In the genomic region with DNA sequence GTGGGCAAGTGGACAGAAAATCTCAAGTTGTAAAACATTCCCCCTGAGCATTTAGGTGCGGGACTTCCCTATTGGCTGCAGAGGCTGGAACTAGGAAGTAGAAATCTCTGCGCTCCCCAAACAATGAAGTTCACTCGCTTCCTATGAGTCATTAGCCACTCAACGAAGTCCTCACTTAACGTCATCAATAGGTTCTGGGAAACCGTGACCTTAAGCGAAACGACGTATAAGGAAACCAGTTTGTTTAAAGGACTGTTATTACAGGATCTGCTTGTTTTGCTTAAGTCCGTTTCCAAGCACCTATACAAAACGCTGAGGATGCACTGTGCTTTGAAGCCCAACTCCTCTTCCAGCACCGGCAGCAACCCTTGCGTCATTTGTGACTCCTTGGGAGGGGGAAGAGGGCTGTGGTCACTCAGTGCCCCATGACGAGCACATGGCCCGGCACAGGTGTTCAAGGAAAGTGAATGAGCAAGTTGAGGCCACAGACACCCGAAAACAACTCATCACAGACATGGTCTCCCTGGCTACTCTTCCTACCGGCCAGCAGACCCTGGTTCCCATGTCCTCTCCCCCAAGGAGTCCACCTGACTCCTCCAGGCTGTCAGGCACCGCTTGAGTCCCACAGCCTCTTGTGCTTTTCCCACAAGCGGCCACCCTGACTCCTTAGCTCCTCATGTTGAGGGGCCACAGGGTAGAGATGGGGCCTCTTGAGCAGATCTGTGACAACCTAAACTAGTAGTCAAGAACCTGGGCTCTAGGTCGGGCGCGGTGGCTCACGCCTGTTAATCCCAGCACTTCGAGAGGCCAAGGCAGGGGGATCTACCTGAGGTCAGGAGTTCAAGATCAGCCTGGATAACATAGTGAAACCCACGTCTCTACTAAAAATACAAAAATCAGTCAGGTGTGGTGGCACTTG, we compare ENCODE assay signal across 1 cellular context.
A peak's percentile ranks its signal among the peaks of the same experiment; 100 is the strongest.
TF ChIP-seq lines count a peak whose summit lies in the region.

No MANE protein-coding gene starts in this region.

TF ChIP-seq in WTC11, 78 proteins besides CTCF, POLR2A, EP300 and RAD21 (continued from another document):
- TF ChIP-seq, protein P1, sequence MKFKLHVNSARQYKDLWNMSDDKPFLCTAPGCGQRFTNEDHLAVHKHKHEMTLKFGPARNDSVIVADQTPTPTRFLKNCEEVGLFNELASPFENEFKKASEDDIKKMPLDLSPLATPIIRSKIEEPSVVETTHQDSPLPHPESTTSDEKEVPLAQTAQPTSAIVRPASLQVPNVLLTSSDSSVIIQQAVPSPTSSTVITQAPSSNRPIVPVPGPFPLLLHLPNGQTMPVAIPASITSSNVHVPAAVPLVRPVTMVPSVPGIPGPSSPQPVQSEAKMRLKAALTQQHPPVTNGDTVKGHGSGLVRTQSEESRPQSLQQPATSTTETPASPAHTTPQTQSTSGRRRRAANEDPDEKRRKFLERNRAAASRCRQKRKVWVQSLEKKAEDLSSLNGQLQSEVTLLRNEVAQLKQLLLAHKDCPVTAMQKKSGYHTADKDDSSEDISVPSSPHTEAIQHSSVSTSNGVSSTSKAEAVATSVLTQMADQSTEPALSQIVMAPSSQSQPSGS (CRISPR knock-in tag; IDR thresholded peaks at IDR 0.05; ENCODE audit: borderline replicate concordance, low read depth), result no peak
- no peak for TF ChIP-seq SP1 (CRISPR knock-in tag; conservative IDR thresholded peaks at IDR 0.05)
- TF ChIP-seq ZNF671 (CRISPR knock-in tag; IDR thresholded peaks at IDR 0.05), result peak; percentile 42
- TF ChIP-seq FOXK1 (CRISPR knock-in tag; IDR thresholded peaks at IDR 0.05), result no peak
- TF ChIP-seq, protein P2, sequence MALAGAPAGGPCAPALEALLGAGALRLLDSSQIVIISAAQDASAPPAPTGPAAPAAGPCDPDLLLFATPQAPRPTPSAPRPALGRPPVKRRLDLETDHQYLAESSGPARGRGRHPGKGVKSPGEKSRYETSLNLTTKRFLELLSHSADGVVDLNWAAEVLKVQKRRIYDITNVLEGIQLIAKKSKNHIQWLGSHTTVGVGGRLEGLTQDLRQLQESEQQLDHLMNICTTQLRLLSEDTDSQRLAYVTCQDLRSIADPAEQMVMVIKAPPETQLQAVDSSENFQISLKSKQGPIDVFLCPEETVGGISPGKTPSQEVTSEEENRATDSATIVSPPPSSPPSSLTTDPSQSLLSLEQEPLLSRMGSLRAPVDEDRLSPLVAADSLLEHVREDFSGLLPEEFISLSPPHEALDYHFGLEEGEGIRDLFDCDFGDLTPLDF (CRISPR knock-in tag; IDR thresholded peaks at IDR 0.05), result no peak
- TF ChIP-seq CREB1 (CRISPR knock-in tag; IDR thresholded peaks at IDR 0.05), result no peak
- no peak for TF ChIP-seq ZNF232 (CRISPR knock-in tag; IDR thresholded peaks at IDR 0.05)
- TF ChIP-seq JUN (CRISPR knock-in tag; IDR thresholded peaks at IDR 0.05), result no peak
- TF ChIP-seq FOXP1 (CRISPR knock-in tag; IDR thresholded peaks at IDR 0.05; ENCODE audit: borderline replicate concordance), result 0 out of 2 replicates have a peak, but pooled peaks have one; percentile 22
- TF ChIP-seq, protein P3, sequence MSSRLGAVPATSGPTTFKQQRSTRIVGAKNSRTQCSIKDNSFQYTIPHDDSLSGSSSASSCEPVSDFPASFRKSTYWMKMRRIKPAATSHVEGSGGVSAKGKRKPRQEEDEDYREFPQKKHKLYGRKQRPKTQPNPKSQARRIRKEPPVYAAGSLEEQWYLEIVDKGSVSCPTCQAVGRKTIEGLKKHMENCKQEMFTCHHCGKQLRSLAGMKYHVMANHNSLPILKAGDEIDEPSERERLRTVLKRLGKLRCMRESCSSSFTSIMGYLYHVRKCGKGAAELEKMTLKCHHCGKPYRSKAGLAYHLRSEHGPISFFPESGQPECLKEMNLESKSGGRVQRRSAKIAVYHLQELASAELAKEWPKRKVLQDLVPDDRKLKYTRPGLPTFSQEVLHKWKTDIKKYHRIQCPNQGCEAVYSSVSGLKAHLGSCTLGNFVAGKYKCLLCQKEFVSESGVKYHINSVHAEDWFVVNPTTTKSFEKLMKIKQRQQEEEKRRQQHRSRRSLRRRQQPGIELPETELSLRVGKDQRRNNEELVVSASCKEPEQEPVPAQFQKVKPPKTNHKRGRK (CRISPR knock-in tag; IDR thresholded peaks at IDR 0.05; ENCODE audit: borderline replicate concordance), result no peak
- TF ChIP-seq, protein P4, sequence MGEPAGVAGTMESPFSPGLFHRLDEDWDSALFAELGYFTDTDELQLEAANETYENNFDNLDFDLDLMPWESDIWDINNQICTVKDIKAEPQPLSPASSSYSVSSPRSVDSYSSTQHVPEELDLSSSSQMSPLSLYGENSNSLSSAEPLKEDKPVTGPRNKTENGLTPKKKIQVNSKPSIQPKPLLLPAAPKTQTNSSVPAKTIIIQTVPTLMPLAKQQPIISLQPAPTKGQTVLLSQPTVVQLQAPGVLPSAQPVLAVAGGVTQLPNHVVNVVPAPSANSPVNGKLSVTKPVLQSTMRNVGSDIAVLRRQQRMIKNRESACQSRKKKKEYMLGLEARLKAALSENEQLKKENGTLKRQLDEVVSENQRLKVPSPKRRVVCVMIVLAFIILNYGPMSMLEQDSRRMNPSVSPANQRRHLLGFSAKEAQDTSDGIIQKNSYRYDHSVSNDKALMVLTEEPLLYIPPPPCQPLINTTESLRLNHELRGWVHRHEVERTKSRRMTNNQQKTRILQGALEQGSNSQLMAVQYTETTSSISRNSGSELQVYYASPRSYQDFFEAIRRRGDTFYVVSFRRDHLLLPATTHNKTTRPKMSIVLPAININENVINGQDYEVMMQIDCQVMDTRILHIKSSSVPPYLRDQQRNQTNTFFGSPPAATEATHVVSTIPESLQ (CRISPR knock-in tag; IDR thresholded peaks at IDR 0.05), result no peak
- no peak for TF ChIP-seq OVOL2 (CRISPR knock-in tag; IDR thresholded peaks at IDR 0.05; ENCODE audit: borderline replicate concordance)
- no peak for TF ChIP-seq MYBL2 (CRISPR knock-in tag; IDR thresholded peaks at IDR 0.05)
- TF ChIP-seq NFATC4 (CRISPR knock-in tag; IDR thresholded peaks at IDR 0.05), result peak; percentile 5
- TF ChIP-seq, protein P5, sequence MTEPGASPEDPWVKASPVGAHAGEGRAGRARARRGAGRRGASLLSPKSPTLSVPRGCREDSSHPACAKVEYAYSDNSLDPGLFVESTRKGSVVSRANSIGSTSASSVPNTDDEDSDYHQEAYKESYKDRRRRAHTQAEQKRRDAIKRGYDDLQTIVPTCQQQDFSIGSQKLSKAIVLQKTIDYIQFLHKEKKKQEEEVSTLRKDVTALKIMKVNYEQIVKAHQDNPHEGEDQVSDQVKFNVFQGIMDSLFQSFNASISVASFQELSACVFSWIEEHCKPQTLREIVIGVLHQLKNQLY (CRISPR knock-in tag; IDR thresholded peaks at IDR 0.05), result no peak
- TF ChIP-seq ETV6 (CRISPR knock-in tag; IDR thresholded peaks at IDR 0.05), result no peak
- TF ChIP-seq TCF7 (CRISPR knock-in tag; IDR thresholded peaks at IDR 0.05; ENCODE audit: low read depth), result no peak
- TF ChIP-seq, protein P6, sequence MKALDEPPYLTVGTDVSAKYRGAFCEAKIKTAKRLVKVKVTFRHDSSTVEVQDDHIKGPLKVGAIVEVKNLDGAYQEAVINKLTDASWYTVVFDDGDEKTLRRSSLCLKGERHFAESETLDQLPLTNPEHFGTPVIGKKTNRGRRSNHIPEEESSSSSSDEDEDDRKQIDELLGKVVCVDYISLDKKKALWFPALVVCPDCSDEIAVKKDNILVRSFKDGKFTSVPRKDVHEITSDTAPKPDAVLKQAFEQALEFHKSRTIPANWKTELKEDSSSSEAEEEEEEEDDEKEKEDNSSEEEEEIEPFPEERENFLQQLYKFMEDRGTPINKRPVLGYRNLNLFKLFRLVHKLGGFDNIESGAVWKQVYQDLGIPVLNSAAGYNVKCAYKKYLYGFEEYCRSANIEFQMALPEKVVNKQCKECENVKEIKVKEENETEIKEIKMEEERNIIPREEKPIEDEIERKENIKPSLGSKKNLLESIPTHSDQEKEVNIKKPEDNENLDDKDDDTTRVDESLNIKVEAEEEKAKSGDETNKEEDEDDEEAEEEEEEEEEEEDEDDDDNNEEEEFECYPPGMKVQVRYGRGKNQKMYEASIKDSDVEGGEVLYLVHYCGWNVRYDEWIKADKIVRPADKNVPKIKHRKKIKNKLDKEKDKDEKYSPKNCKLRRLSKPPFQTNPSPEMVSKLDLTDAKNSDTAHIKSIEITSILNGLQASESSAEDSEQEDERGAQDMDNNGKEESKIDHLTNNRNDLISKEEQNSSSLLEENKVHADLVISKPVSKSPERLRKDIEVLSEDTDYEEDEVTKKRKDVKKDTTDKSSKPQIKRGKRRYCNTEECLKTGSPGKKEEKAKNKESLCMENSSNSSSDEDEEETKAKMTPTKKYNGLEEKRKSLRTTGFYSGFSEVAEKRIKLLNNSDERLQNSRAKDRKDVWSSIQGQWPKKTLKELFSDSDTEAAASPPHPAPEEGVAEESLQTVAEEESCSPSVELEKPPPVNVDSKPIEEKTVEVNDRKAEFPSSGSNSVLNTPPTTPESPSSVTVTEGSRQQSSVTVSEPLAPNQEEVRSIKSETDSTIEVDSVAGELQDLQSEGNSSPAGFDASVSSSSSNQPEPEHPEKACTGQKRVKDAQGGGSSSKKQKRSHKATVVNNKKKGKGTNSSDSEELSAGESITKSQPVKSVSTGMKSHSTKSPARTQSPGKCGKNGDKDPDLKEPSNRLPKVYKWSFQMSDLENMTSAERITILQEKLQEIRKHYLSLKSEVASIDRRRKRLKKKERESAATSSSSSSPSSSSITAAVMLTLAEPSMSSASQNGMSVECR (CRISPR knock-in tag; IDR thresholded peaks at IDR 0.05; ENCODE audit: borderline replicate concordance), result no peak
- peak; percentile 67 for TF ChIP-seq GABPB1 (CRISPR knock-in tag; IDR thresholded peaks at IDR 0.05)
- TF ChIP-seq, protein P7, sequence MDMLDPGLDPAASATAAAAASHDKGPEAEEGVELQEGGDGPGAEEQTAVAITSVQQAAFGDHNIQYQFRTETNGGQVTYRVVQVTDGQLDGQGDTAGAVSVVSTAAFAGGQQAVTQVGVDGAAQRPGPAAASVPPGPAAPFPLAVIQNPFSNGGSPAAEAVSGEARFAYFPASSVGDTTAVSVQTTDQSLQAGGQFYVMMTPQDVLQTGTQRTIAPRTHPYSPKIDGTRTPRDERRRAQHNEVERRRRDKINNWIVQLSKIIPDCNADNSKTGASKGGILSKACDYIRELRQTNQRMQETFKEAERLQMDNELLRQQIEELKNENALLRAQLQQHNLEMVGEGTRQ (CRISPR knock-in tag; IDR thresholded peaks at IDR 0.05), result no peak
- no peak for TF ChIP-seq ZNF317 (CRISPR knock-in tag; IDR thresholded peaks at IDR 0.05; ENCODE audit: borderline replicate concordance, low read depth)
